Comparison of ENCODE assay signal across 8 cellular contexts in genomic region chr10:24518981-24519597, GRCh38.
DNase-seq lines count a peak whose midpoint lies in the region; ATAC-seq and TF ChIP-seq lines count a peak whose summit lies in the region.

No MANE protein-coding gene starts in this region.

- H3K36me3 Mint-ChIP-seq in T-helper 17 cell (ENCODE audit: low read depth) (peaks cover 2% of the 10 kb centered on the region), chondrocyte (ENCODE audit: low read depth) (peaks cover 2% of the 10 kb centered on the region)
- H3K36me3 Mint-ChIP-seq in stimulated activated effector memory CD8-positive, alpha-beta T cell treated with anti-CD3 and anti-CD28 coated beads, Interleukin-12 subunit alpha, Interleukin-12 subunit beta, amount 100 ng/mL, for 72 hours: peaks cover 6% of the 10 kb centered on the region

- TF ChIP-seq CTCF in chondrocyte (IDR thresholded peaks at IDR 0.05): peak; percentile 93

- ATAC-seq in T-helper 17 cell (no peak), left colon (peak; percentile 66), HG02885 (IDR thresholded peaks at IDR 0.05; ENCODE audit: poor library complexity, unreplicated experiment) (no peak)
- no peak for ATAC-seq in stimulated activated effector memory CD8-positive, alpha-beta T cell treated with anti-CD3 and anti-CD28 coated beads, Interleukin-12 subunit alpha, Interleukin-12 subunit beta, amount 100 ng/mL, for 72 hours

- H3K4me1 Mint-ChIP-seq in T-helper 17 cell (peaks cover 9% of the 10 kb centered on the region), chondrocyte (ENCODE audit: low read depth) (peaks cover 8% of the 10 kb centered on the region)
- H3K4me1 Mint-ChIP-seq in stimulated activated effector memory CD8-positive, alpha-beta T cell treated with anti-CD3 and anti-CD28 coated beads, Interleukin-12 subunit alpha, Interleukin-12 subunit beta, amount 100 ng/mL, for 72 hours: peaks cover 12% of the 10 kb centered on the region

- no peaks in the 10 kb centered on the region for H3K9me3 Mint-ChIP-seq in chondrocyte (ENCODE audit: low read depth)
- H3K9me3 Mint-ChIP-seq in stimulated activated effector memory CD8-positive, alpha-beta T cell treated with anti-CD3 and anti-CD28 coated beads, Interleukin-12 subunit alpha, Interleukin-12 subunit beta, amount 100 ng/mL, for 72 hours: no peaks in the 10 kb centered on the region

- peak overlapping the region; percentile 86 for H3K27ac Mint-ChIP-seq in T-helper 17 cell
- no peak overlapping the region for H3K27ac Mint-ChIP-seq in chondrocyte (ENCODE audit: unreplicated experiment)
- H3K27ac Mint-ChIP-seq in stimulated activated effector memory CD8-positive, alpha-beta T cell treated with anti-CD3 and anti-CD28 coated beads, Interleukin-12 subunit alpha, Interleukin-12 subunit beta, amount 100 ng/mL, for 72 hours: no peak overlapping the region

- DNase-seq in NCI-H446 (lab: John Stamatoyannopoulos, UW) (peak; percentile 7 to 67), NCI-H446 treated with DMSO at 0.1 percent for 48 hours (lab: John Stamatoyannopoulos, UW) (no peak), LHCN-M2 (ENCODE audit: low read depth) (peak; percentile 43), T-helper 17 cell (peak in 1 of 3 donors; percentile 5), chondrocyte (ENCODE audit: low spot score) (no peak), left colon (peak in 1 of 2 donors; percentile 66)
- peak; percentile 5 to 59 for DNase-seq in stimulated activated effector memory CD8-positive, alpha-beta T cell treated with anti-CD3 and anti-CD28 coated beads, Interleukin-12 subunit alpha, Interleukin-12 subunit beta, amount 100 ng/mL, for 72 hours (ENCODE audit: low spot score in 2 of 2)

- intact Hi-C loops in left colon (cut with DNase I, micrococcal nuclease): loop anchor here (5.0 to 10.0 kb wide), 3 partner anchors 154 to 527 kb away; no protein-coding TSS in a partner anchor

- no peaks in the 10 kb centered on the region for H3K9me3 ChIP-seq in T-helper 17 cell (ENCODE audit: control insufficient read depth, low read length, poor library complexity, severe bottlenecking)

- peak overlapping the region; percentile 83 for H3K4me3 Mint-ChIP-seq in T-helper 17 cell
- no peak overlapping the region for H3K4me3 Mint-ChIP-seq in chondrocyte (ENCODE audit: unreplicated experiment)
- peak overlapping the region; percentile 56 for H3K4me3 Mint-ChIP-seq in stimulated activated effector memory CD8-positive, alpha-beta T cell treated with anti-CD3 and anti-CD28 coated beads, Interleukin-12 subunit alpha, Interleukin-12 subunit beta, amount 100 ng/mL, for 72 hours

- peaks cover 22% of the 10 kb centered on the region for H3K27me3 Mint-ChIP-seq in T-helper 17 cell
- H3K27me3 Mint-ChIP-seq in chondrocyte (ENCODE audit: low read depth): peaks cover 2% of the 10 kb centered on the region

Comparison
In these comparisons a context has a peak if more than half of its experiments do, and no peak if none do; other contexts are left out.
1. DNase-seq: peak in NCI-H446 (2 of 2), LHCN-M2 (single experiment) and stimulated activated effector memory CD8-positive, alpha-beta T cell treated with anti-CD3 and anti-CD28 coated beads, Interleukin-12 subunit alpha, Interleukin-12 subunit beta, amount 100 ng/mL, for 72 hours (2 of 2); none in NCI-H446 treated with DMSO at 0.1 percent for 48 hours (single experiment) and chondrocyte (single experiment).